20 cellular contexts compared by ENCODE assay signal in genomic region chr7:117225536-117225935, GRCh38.
"Had no signal": no experiment of that assay in that cellular context is flagged by ENCODE, and none has a peak within 500 bp of the region (broad histone marks: within the 10 kb centered on the region; RNA-seq: fewer than 3 reads in every experiment).

No MANE protein-coding gene starts in this region.

- H3K27me3 ChIP-seq: dorsolateral prefrontal cortex, gastrocnemius medialis, heart right ventricle, right lobe of liver, testis, tibial nerve had no signal

- H3K4me1 ChIP-seq: gastrocnemius medialis, parathyroid adenoma, prostate gland, right lobe of liver, testis, tibial nerve had no signal

- H3K4me3 ChIP-seq: dorsolateral prefrontal cortex, gastrocnemius medialis, heart right ventricle, prostate gland, right lobe of liver, testis, tibial nerve had no signal

- H2AFZ ChIP-seq: parathyroid adenoma had no signal

- FAIRE-seq: endometrium, islet of Langerhans had no signal

- DNase-seq: cortex of kidney; dorsolateral prefrontal cortex; effector CD8-positive, alpha-beta T cell; gastrocnemius medialis; heart right ventricle; hypothalamus; kidney glomerular epithelial cell; right lobe of liver; stimulated activated CD4-positive, alpha-beta T cell treated with anti-CD3 and anti-CD28 coated beads, Interleukin-4, amount 100 ng/mL, for 1 hour; stimulated activated CD8-positive, alpha-beta memory T cell treated with anti-CD3 and anti-CD28 coated beads, Interleukin-4, amount 100 ng/mL, for 48 hours; stimulated activated naive B cell treated with anti-CD40 and anti-IgM and Interleukin-4, amounts not matched to agents 10 μg/mL and 1 μg/mL and 100 μg/mL, for 72 hours; stimulated activated naive CD8-positive, alpha-beta T cell treated with anti-CD3 and anti-CD28 coated beads, Interleukin-15, amount 100 ng/mL, for 72 hours; testis had no signal

- H3K36me3 ChIP-seq: gastrocnemius medialis, prostate gland, right lobe of liver had no signal

- H3K9me3 ChIP-seq: gastrocnemius medialis, heart right ventricle, prostate gland, right lobe of liver, testis, tibial nerve had no signal

- H3K9ac ChIP-seq: parathyroid adenoma had no signal

- ATAC-seq: esophagus mucosa; gastrocnemius medialis; heart right ventricle; natural killer cell treated with Interleukin-12 subunit alpha and Interleukin-12 subunit beta and Interleukin-15 and Interleukin-18, amount 100 ng/mL, for 72 hours; right lobe of liver; stimulated activated naive B cell treated with anti-CD40 and anti-IgM and Interleukin-4, amounts not matched to agents 10 μg/mL and 1 μg/mL and 100 μg/mL, for 72 hours; stimulated activated naive CD8-positive, alpha-beta T cell treated with anti-CD3 and anti-CD28 coated beads, Interleukin-15, amount 100 ng/mL, for 72 hours had no signal

- H3K79me2 ChIP-seq: parathyroid adenoma had no signal

- H3K27ac ChIP-seq: dorsolateral prefrontal cortex, gastrocnemius medialis, heart right ventricle, parathyroid adenoma, prostate gland, right lobe of liver, testis, tibial nerve had no signal
